Comparison of ENCODE assay signal across 17 cellular contexts in genomic region chr12:98352835-98353234, GRCh38.
DNase-seq lines count a peak whose midpoint lies in the region; ATAC-seq and TF ChIP-seq lines count a peak whose summit lies in the region.
"Had no signal": no experiment of that assay in that cellular context is flagged by ENCODE, and none has a peak within 500 bp of the region (broad histone marks: within the 10 kb centered on the region; RNA-seq: fewer than 3 reads in every experiment).

No MANE protein-coding gene starts in this region.

- H3K4me3 ChIP-seq in GM23338 (no peak overlapping the region), Panc1 (ENCODE audit: low read depth in 2 of 2, low read length in 2 of 2) (no peak overlapping the region), suprapubic skin (no peak overlapping the region)
- H3K4me3 ChIP-seq: BLaER1 treated with 17β-estradiol and CSF1 and Interleukin-3, amounts not matched to agents 10 nM and 100 nM; coronary artery; gastrocnemius medialis had no signal

- no peak for TF ChIP-seq EP300 in suprapubic skin (IDR thresholded peaks at IDR 0.05)

- H3K9me2 ChIP-seq in GM23338 (ENCODE audit: insufficient read depth), result no peaks in the 10 kb centered on the region; the same call in 1 of the 2 replicates

- no peaks in the 10 kb centered on the region for H3K9me3 Mint-ChIP-seq in GM23338
- no peaks in the 10 kb centered on the region for H3K9me3 Mint-ChIP-seq in activated CD8-positive, alpha-beta T cell treated with anti-CD3 and anti-CD28 coated beads for 36 hours
- H3K9me3 Mint-ChIP-seq: activated naive CD4-positive, alpha-beta T cell treated with anti-CD3 and anti-CD28 coated beads, Interleukin-2, amount 10 ng/mL, durations not matched to agents 7 days and 5 days; natural killer cell treated with Interleukin-12 subunit alpha and Interleukin-12 subunit beta and Interleukin-15 and Interleukin-18, amount 100 ng/mL, for 72 hours had no signal

- no peaks in the 10 kb centered on the region for H3K27me3 Mint-ChIP-seq in GM23338 (ENCODE audit: insufficient read depth, low read depth, poor library complexity)
- peaks cover 3% of the 10 kb centered on the region for H3K27me3 Mint-ChIP-seq in activated CD8-positive, alpha-beta T cell treated with anti-CD3 and anti-CD28 coated beads for 36 hours

- H2AFZ ChIP-seq in GM23338, result peak overlapping the region; percentile 52; the same call in 1 of the 2 replicates

- TF ChIP-seq CTCF in GM23338 (conservative IDR thresholded peaks at IDR 0.05; ENCODE audit: low read depth in 2 of 2) (no peak), Panc1 (IDR thresholded peaks at IDR 0.05) (no peak), foreskin keratinocyte (conservative IDR thresholded peaks at IDR 0.05) (no peak), suprapubic skin (IDR thresholded peaks at IDR 0.05) (no peak)
- no peak for TF ChIP-seq CTCF in activated CD8-positive, alpha-beta T cell treated with anti-CD3 and anti-CD28 coated beads for 36 hours (IDR thresholded peaks at IDR 0.05)

- no peaks in the 10 kb centered on the region for H3F3A ChIP-seq in GM23338 (replicated peaks; ENCODE audit: low read depth)

- H3K36me3 ChIP-seq in GM23338 (ENCODE audit: insufficient read depth) (no peaks in the 10 kb centered on the region), Panc1 (ENCODE audit: control insufficient read depth, insufficient read depth, low read length) (no peaks in the 10 kb centered on the region), suprapubic skin (no peaks in the 10 kb centered on the region)
- H3K36me3 ChIP-seq: BLaER1 treated with 17β-estradiol and CSF1 and Interleukin-3, amounts not matched to agents 10 nM and 100 nM; gastrocnemius medialis had no signal

- H3K4me1 Mint-ChIP-seq in GM23338, result peaks cover 8% of the 10 kb centered on the region
- H3K4me1 Mint-ChIP-seq in activated CD8-positive, alpha-beta T cell treated with anti-CD3 and anti-CD28 coated beads for 36 hours (ENCODE audit: low read depth), result peaks cover 2% of the 10 kb centered on the region
- H3K4me1 Mint-ChIP-seq: activated naive CD4-positive, alpha-beta T cell treated with anti-CD3 and anti-CD28 coated beads, Interleukin-2, amount 10 ng/mL, durations not matched to agents 7 days and 5 days had no signal

- no peaks in the 10 kb centered on the region for H3K79me2 ChIP-seq in GM23338 (replicated peaks; ENCODE audit: insufficient read depth)

- 65% methylated on average over 3 of the region's 3 CpGs for WGBS in suprapubic skin

- CTCF ChIA-PET in Panc1 (lab: Charles Lee), result no interaction called here
- CTCF ChIA-PET in activated CD8-positive, alpha-beta T cell treated with anti-CD3 and anti-CD28 coated beads for 36 hours (lab: Charles Lee), result no interaction called here

- H3K27ac ChIP-seq in GM23338 (ENCODE audit: low read depth) (no peak overlapping the region), Panc1 (ENCODE audit: low read length) (no peak overlapping the region), foreskin keratinocyte (peak overlapping the region; percentile 45), suprapubic skin (no peak overlapping the region)
- H3K27ac ChIP-seq: coronary artery, gastrocnemius medialis had no signal

- H3K36me3 Mint-ChIP-seq in GM23338 (ENCODE audit: low read depth), result no peaks in the 10 kb centered on the region
- no peaks in the 10 kb centered on the region for H3K36me3 Mint-ChIP-seq in activated CD8-positive, alpha-beta T cell treated with anti-CD3 and anti-CD28 coated beads for 36 hours (ENCODE audit: low read depth)
- H3K36me3 Mint-ChIP-seq: activated naive CD4-positive, alpha-beta T cell treated with anti-CD3 and anti-CD28 coated beads, Interleukin-2, amount 10 ng/mL, durations not matched to agents 7 days and 5 days; natural killer cell treated with Interleukin-12 subunit alpha and Interleukin-12 subunit beta and Interleukin-15 and Interleukin-18, amount 100 ng/mL, for 72 hours had no signal

- H3K4me1 ChIP-seq in GM23338 (ENCODE audit: insufficient read depth) (peaks cover 7% of the 10 kb centered on the region; the same call in 1 of the 2 replicates), Panc1 (ENCODE audit: control insufficient read depth, insufficient read depth, low read length) (no peaks in the 10 kb centered on the region), foreskin keratinocyte (peaks cover 26% of the 10 kb centered on the region), suprapubic skin (no peaks in the 10 kb centered on the region)
- H3K4me1 ChIP-seq: gastrocnemius medialis had no signal

- no peak overlapping the region for H3K27ac Mint-ChIP-seq in GM23338
- H3K27ac Mint-ChIP-seq in activated CD8-positive, alpha-beta T cell treated with anti-CD3 and anti-CD28 coated beads for 36 hours, result no peak overlapping the region
- H3K27ac Mint-ChIP-seq: activated CD4-positive, alpha-beta T cell treated with anti-CD3 and anti-CD28 coated beads for 36 hours; activated naive CD4-positive, alpha-beta T cell treated with anti-CD3 and anti-CD28 coated beads, Interleukin-2, amount 10 ng/mL, durations not matched to agents 7 days and 5 days had no signal

- no peak overlapping the region for H3K4me3 Mint-ChIP-seq in GM23338
- H3K4me3 Mint-ChIP-seq in activated CD8-positive, alpha-beta T cell treated with anti-CD3 and anti-CD28 coated beads for 36 hours, result no peak overlapping the region
- H3K4me3 Mint-ChIP-seq: activated CD4-positive, alpha-beta T cell treated with anti-CD3 and anti-CD28 coated beads for 36 hours; activated naive CD4-positive, alpha-beta T cell treated with anti-CD3 and anti-CD28 coated beads, Interleukin-2, amount 10 ng/mL, durations not matched to agents 7 days and 5 days; natural killer cell treated with Interleukin-12 subunit alpha and Interleukin-12 subunit beta and Interleukin-15 and Interleukin-18, amount 100 ng/mL, for 72 hours had no signal

- no peak for TF ChIP-seq POLR2A in suprapubic skin (IDR thresholded peaks at IDR 0.05)

- ATAC-seq in GM23338 (no peak), Panc1 (peak; percentile 60), foreskin keratinocyte (peak; percentile 45)
- ATAC-seq in activated CD8-positive, alpha-beta T cell treated with anti-CD3 and anti-CD28 coated beads for 36 hours, result no peak
- ATAC-seq: gastrocnemius medialis, left colon had no signal

- in situ Hi-C loops in Panc1 (cut with HindIII; ENCODE audit: low pct_unique_long_range_greater_than_20kb, low sequenced_read_pairs), result no loop called here

- no peaks in the 10 kb centered on the region for H3K27me3 ChIP-seq in GM23338 (ENCODE audit: insufficient read depth)
- no peaks in the 10 kb centered on the region for H3K27me3 ChIP-seq in Panc1 (ENCODE audit: control insufficient read depth, insufficient read depth, low read length)
- no peaks in the 10 kb centered on the region for H3K27me3 ChIP-seq in foreskin keratinocyte
- H3K27me3 ChIP-seq in suprapubic skin, result no peaks in the 10 kb centered on the region
- H3K27me3 ChIP-seq: BLaER1 treated with 17β-estradiol and CSF1 and Interleukin-3, amounts not matched to agents 10 nM and 100 nM; gastrocnemius medialis had no signal

- no peaks in the 10 kb centered on the region for H4K20me1 ChIP-seq in GM23338 (replicated peaks; ENCODE audit: insufficient read depth)
- H4K20me1 ChIP-seq: BLaER1 treated with 17β-estradiol and CSF1 and Interleukin-3, amounts not matched to agents 10 nM and 100 nM had no signal

- H3K9me3 ChIP-seq in Panc1 (ENCODE audit: control insufficient read depth, insufficient read depth, low read depth, low read length) (no peaks in the 10 kb centered on the region), suprapubic skin (no peaks in the 10 kb centered on the region)
- H3K9me3 ChIP-seq: BLaER1 treated with 17β-estradiol and CSF1 and Interleukin-3, amounts not matched to agents 10 nM and 100 nM; gastrocnemius medialis had no signal

- DNase-seq in EH (ENCODE audit: low read depth) (peak; percentile 17), GM23338 (ENCODE audit: low spot score) (no peak), Panc1 (ENCODE audit: low read depth, low spot score) (no peak), foreskin keratinocyte (no peak), 8988T (no peak), suprapubic skin (ENCODE audit: low spot score in 2 of 2) (no peak)
- no peak for DNase-seq in activated CD8-positive, alpha-beta T cell treated with anti-CD3 and anti-CD28 coated beads for 36 hours
- DNase-seq in activated CD4-positive, CD25-positive, alpha-beta regulatory T cell (lab: John Stamatoyannopoulos, UW), result no peak
- DNase-seq: activated CD4-positive, alpha-beta T cell treated with anti-CD3 and anti-CD28 coated beads for 36 hours; activated naive CD4-positive, alpha-beta T cell treated with anti-CD3 and anti-CD28 coated beads, Interleukin-2, amount 10 ng/mL, durations not matched to agents 7 days and 5 days; gastrocnemius medialis; left colon; NCI-H526 treated with DMSO at 0.1 percent for 48 hours; small intestine had no signal

- intact Hi-C loops in Panc1 (cut with micrococcal nuclease; ENCODE audit: unreplicated experiment), result no loop called here
- intact Hi-C loops in activated CD8-positive, alpha-beta T cell treated with anti-CD3 and anti-CD28 coated beads for 36 hours (cut with micrococcal nuclease), result no loop called here

- POLR2A ChIA-PET in Panc1 (lab: Charles Lee), result no interaction called here
- POLR2A ChIA-PET in activated CD8-positive, alpha-beta T cell treated with anti-CD3 and anti-CD28 coated beads for 36 hours (lab: Charles Lee), result no interaction called here

- no peak overlapping the region for H3K4me2 ChIP-seq in GM23338

- no TSS peak for BruUV-seq in Panc1 (replicated peaks; lab: Mats Ljungman, UMichigan)

Comparison
In these comparisons a context has a peak if more than half of its experiments do, and no peak if none do; other contexts are left out.
1. ATAC-seq: peak in Panc1 (single experiment) and foreskin keratinocyte (single experiment); none in GM23338 (single experiment) and activated CD8-positive, alpha-beta T cell treated with anti-CD3 and anti-CD28 coated beads for 36 hours (single experiment).